In the genomic region with DNA sequence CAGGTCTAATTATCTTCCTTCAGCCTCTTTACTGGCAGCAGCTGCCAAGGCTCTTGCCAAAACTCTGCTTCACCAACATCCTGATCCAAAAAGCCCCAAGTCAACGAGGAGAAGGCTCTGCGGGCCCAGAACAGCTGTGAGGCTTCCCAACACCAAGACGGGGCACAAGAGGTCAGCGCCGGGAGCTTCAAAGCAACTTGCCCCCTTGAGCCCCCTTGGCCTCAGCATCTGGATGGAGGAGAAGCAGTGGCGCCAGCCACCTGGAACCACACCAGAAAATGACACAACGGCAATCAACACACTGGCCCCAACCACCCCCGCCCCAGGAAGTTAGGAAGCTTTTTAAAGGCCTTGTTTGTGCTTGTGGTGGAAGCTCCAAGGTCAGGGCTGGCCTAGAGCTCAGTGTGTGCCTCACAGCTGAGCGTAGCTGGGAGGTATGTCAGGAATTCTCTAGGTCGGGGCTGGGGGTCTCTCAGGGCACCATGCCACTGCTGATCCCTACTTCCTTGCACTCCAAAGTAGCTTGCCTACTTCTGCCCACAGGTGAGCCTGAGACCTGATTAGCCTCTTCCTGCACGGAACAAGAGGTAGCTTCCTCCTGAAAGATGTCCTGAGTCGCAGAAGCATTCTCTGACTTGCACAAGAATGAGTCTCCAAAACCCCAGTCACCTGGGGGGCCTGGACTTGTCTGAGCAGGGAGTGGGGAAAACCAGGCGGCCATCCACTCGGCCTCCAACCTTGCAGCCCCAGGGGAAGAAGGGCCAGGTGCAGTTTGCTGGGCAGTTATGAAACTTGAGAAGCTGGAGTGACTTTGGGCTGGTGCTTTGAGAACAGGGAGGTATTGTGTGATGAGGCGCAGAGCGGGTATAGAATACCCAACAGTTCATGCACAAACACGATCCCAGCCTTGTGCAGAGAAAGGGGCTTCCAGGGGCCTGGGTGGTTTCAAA, we compare ENCODE assay signal across 8 cellular contexts. TPM values are rescaled to one million over a fixed set of nuclear protein-coding genes. Genes with fewer than 3 reads are reported as not detected.
DNase-seq lines count a peak whose midpoint lies in the region; ATAC-seq and TF ChIP-seq lines count a peak whose summit lies in the region.

No MANE protein-coding gene starts in this region.

- 41% methylated on average over 9 of the region's 17 CpGs for WGBS in suprapubic skin

- no peak for TF ChIP-seq POLR2A in suprapubic skin (IDR thresholded peaks at IDR 0.05)

- DNase-seq in LHCN-M2 (ENCODE audit: low read depth) (peak; percentile 87), iPS-NIHi7 (ENCODE audit: extremely low spot score) (peak; percentile 37), suprapubic skin (ENCODE audit: low spot score in 2 of 2) (peak; percentile 76 to 81), SIG-M5 treated with dmso at 0.1 percent for 504 hours (lab: John Stamatoyannopoulos, UW; ENCODE audit: unreplicated experiment) (no peak), SKM-1 (lab: John Stamatoyannopoulos, UW; ENCODE audit: unreplicated experiment) (no peak)
- no peak for DNase-seq in stimulated activated CD4-positive, alpha-beta T cell treated with anti-CD3 and anti-CD28 coated beads, Interleukin-4, amount 100 ng/mL, for 24 hours

- no peak for TF ChIP-seq EP300 in suprapubic skin (IDR thresholded peaks at IDR 0.05)

- H3K27me3 ChIP-seq in suprapubic skin, result no peaks in the 10 kb centered on the region

- H3K27ac ChIP-seq in VCaP (peak overlapping the region; percentile 50), suprapubic skin (peak overlapping the region; percentile 80)

- no peaks in the 10 kb centered on the region for H3K36me3 ChIP-seq in suprapubic skin

- ATAC-seq in HG03432 (IDR thresholded peaks at IDR 0.05; ENCODE audit: unreplicated experiment), result no peak

- TF ChIP-seq CTCF in VCaP (conservative IDR thresholded peaks at IDR 0.05), result no peak
- no peak for TF ChIP-seq CTCF in suprapubic skin (IDR thresholded peaks at IDR 0.05)

- H3K4me3 ChIP-seq in suprapubic skin, result no peak overlapping the region

- no peaks in the 10 kb centered on the region for H3K9me3 ChIP-seq in suprapubic skin

- peaks cover 71% of the 10 kb centered on the region for H3K4me1 ChIP-seq in suprapubic skin

RNA-seq across cellular contexts. Expression of gene SRP9, which starts 9.8 kb away (rescaled TPM):
- 407 and 426 TPM in 2 replicates for total RNA-seq in LHCN-M2 (2014; rRNA removed)
- 181 TPM for polyA plus RNA-seq in LHCN-M2 (2012)
- 100 to 1,000 TPM; 139 to 162 (median 144) TPM for total RNA-seq in suprapubic skin

RNA-seq across cellular contexts. Expression of gene EPHX1, which starts 42.1 kb away (rescaled TPM):
- 13.3 and 18.0 TPM in 2 replicates for total RNA-seq in LHCN-M2 (2014; rRNA removed)
- polyA plus RNA-seq in LHCN-M2 (2012), result 72.7 TPM
- total RNA-seq in suprapubic skin, result 10 to 100 TPM; 30.3 to 72.8 (median 53.7) TPM

Comparison
In these comparisons a context has a peak if more than half of its experiments do, and no peak if none do; other contexts are left out.
1. DNase-seq: peak in LHCN-M2 (single experiment), iPS-NIHi7 (single experiment) and suprapubic skin (2 of 2); none in SIG-M5 treated with dmso at 0.1 percent for 504 hours (single experiment), SKM-1 (single experiment) and stimulated activated CD4-positive, alpha-beta T cell treated with anti-CD3 and anti-CD28 coated beads, Interleukin-4, amount 100 ng/mL, for 24 hours (single experiment).